1 cellular context compared by ENCODE assay signal in the genomic region with DNA sequence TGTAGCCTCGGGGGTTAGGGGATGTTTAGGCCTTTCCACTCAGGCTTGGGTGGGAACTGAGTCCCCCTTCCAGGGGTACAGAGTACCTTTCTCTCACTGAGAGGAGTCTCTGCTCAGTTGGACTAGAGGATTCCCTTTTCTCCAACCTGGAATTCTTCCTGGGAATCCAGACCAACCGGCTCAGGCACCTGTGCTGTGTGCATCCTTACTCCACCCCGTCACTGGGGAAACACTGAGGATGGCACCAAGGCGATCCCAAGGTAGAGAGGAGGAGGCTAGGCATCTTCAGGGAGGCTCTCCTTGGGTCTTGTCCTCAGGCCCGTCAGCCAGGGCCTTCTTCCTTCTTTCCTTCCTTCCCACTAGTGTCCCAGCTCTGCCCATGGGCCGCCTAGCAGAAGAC.
TF ChIP-seq lines count a peak whose summit lies in the region.

No MANE protein-coding gene starts in this region.

TF ChIP-seq in HepG2, 621 proteins besides CTCF, POLR2A, EP300 and RAD21:
- TF ChIP-seq ZNF225 (CRISPR knock-in tag; IDR thresholded peaks at IDR 0.05) (no peak), HOXD1 (CRISPR knock-in tag; IDR thresholded peaks at IDR 0.05) (no peak), ZNF672 (CRISPR knock-in tag; IDR thresholded peaks at IDR 0.05) (no peak), MIER2 (CRISPR knock-in tag; IDR thresholded peaks at IDR 0.05) (no peak), ZFP37 (CRISPR knock-in tag; IDR thresholded peaks at IDR 0.05; ENCODE audit: borderline replicate concordance) (no peak), KDM4B (CRISPR knock-in tag; IDR thresholded peaks at IDR 0.05) (no peak), ZNF343 (CRISPR knock-in tag; IDR thresholded peaks at IDR 0.05) (0 out of 2 replicates have a peak, but pooled peaks have one; percentile 39), BHLHE40 (IDR thresholded peaks at IDR 0.05; ENCODE audit: low read length) (no peak), CREM (IDR thresholded peaks at IDR 0.05) (no peak), CREM (CRISPR knock-in tag; IDR thresholded peaks at IDR 0.05) (no peak), MED1 (CRISPR knock-in tag; IDR thresholded peaks at IDR 0.05) (no peak), ATRX (CRISPR knock-in tag; IDR thresholded peaks at IDR 0.05; ENCODE audit: borderline replicate concordance) (no peak), IRF2 (CRISPR knock-in tag; IDR thresholded peaks at IDR 0.05) (no peak), RBFOX2 (IDR thresholded peaks at IDR 0.05; ENCODE audit: low read depth, low read length) (peak; percentile 4; the same call in 1 of the 2 replicates), SIN3A (IDR thresholded peaks at IDR 0.05; ENCODE audit: borderline replicate concordance, low read depth, low read length) (no peak)
TF ChIP-seq in HepG2: peak in this region for 2.
